1 cellular context compared by ENCODE assay signal in genomic region chr9:86354048-86354881, GRCh38.
TF ChIP-seq lines count a peak whose summit lies in the region.

TSS of gene TUT7 (minus strand) at chr9:86354410. CDS start at chr9:86353199, 1,211 bp downstream.

TF ChIP-seq in HepG2, 621 proteins besides CTCF, POLR2A, EP300 and RAD21 (continued from another document and continues in another):
- TF ChIP-seq PRDM10 (CRISPR knock-in tag; IDR thresholded peaks at IDR 0.05; ENCODE audit: low read depth) (0 out of 2 replicates have a peak, but pooled peaks have one; percentile 58), POLR2G (IDR thresholded peaks at IDR 0.05; ENCODE audit: low read depth, low read length) (peak; percentile 82), CSRNP2 (CRISPR knock-in tag; conservative IDR thresholded peaks at IDR 0.05; ENCODE audit: low read depth) (no peak), HMGXB4 (CRISPR knock-in tag; IDR thresholded peaks at IDR 0.05; ENCODE audit: borderline replicate concordance in 1 of 2, low read depth in 1 of 2) (peak; percentile 56 to 71; a peak in 3 of 4 replicates), RCOR2 (CRISPR knock-in tag; IDR thresholded peaks at IDR 0.05) (no peak; the same call in 1 of the 2 replicates), ZNF674 (CRISPR knock-in tag; IDR thresholded peaks at IDR 0.05; ENCODE audit: low read depth) (no peak; the same call in 1 of the 2 replicates), ZNF251 (CRISPR knock-in tag; IDR thresholded peaks at IDR 0.05) (0 out of 2 replicates have a peak, but pooled peaks have one; percentile 11), LBX2 (CRISPR knock-in tag; IDR thresholded peaks at IDR 0.05; ENCODE audit: borderline replicate concordance) (no peak), TEAD3 (CRISPR knock-in tag; optimal IDR thresholded peaks at IDR 0.05; ENCODE audit: borderline replicate concordance) (no peak), SETDB1 (CRISPR knock-in tag; IDR thresholded peaks at IDR 0.05; ENCODE audit: borderline replicate concordance) (no peak), ZNF761 (CRISPR knock-in tag; conservative IDR thresholded peaks at IDR 0.05) (no peak), ZNF264 (CRISPR knock-in tag; IDR thresholded peaks at IDR 0.05) (0 out of 2 replicates have a peak, but pooled peaks have one; percentile 11), YY1 (IDR thresholded peaks at IDR 0.05; ENCODE audit: insufficient read depth, insufficient replicate concordance, low read depth, low read length) (peak; percentile 76), ZNF17 (CRISPR knock-in tag; IDR thresholded peaks at IDR 0.05) (peak; percentile 83; the same call in 1 of the 2 replicates), EEA1 (CRISPR knock-in tag; IDR thresholded peaks at IDR 0.05; ENCODE audit: borderline replicate concordance) (peak; percentile 54), GMEB2 (CRISPR knock-in tag; IDR thresholded peaks at IDR 0.05; ENCODE audit: low read depth) (peak; percentile 80), PCBP2 (optimal IDR thresholded peaks at IDR 0.05; ENCODE audit: low read depth, low read length, poor library complexity, severe bottlenecking) (no peak), MXI1 (IDR thresholded peaks at IDR 0.05; ENCODE audit: borderline replicate concordance, low read depth, low read length) (peak; percentile 62; the same call in 2 of the 3 replicates), HNRNPH1 (optimal IDR thresholded peaks at IDR 0.05; ENCODE audit: low read depth, low read length) (no peak), ZNF44 (CRISPR knock-in tag; IDR thresholded peaks at IDR 0.05) (no peak), MEIS2 (CRISPR knock-in tag; IDR thresholded peaks at IDR 0.05) (peak; percentile 40; the same call in 1 of the 2 replicates), ZMAT3 (CRISPR knock-in tag; conservative IDR thresholded peaks at IDR 0.05) (peak; percentile 77; the same call in 1 of the 2 replicates), ZC3H4 (CRISPR knock-in tag; IDR thresholded peaks at IDR 0.05; ENCODE audit: borderline replicate concordance) (no peak), NFE2L2 (IDR thresholded peaks at IDR 0.05; ENCODE audit: low read length) (0 out of 2 replicates have a peak, but pooled peaks have one; percentile 4), GTF3A (CRISPR knock-in tag; conservative IDR thresholded peaks at IDR 0.05) (no peak), HHEX (CRISPR knock-in tag; IDR thresholded peaks at IDR 0.05) (no peak), BCL3 (CRISPR knock-in tag; IDR thresholded peaks at IDR 0.05) (peak; percentile 81; the same call in 1 of the 2 replicates), ZFX (CRISPR knock-in tag; IDR thresholded peaks at IDR 0.05; ENCODE audit: low read depth) (peak; percentile 69; the same call in 1 of the 2 replicates), TBX3 (IDR thresholded peaks at IDR 0.05; ENCODE audit: borderline replicate concordance) (peak; percentile 23; the same call in 1 of the 2 replicates), THAP11 (CRISPR knock-in tag; IDR thresholded peaks at IDR 0.05) (peak; percentile 87), THRA (CRISPR knock-in tag; IDR thresholded peaks at IDR 0.05; ENCODE audit: borderline replicate concordance) (no peak; the same call in 1 of the 2 replicates), SAP130 (CRISPR knock-in tag; IDR thresholded peaks at IDR 0.05; ENCODE audit: low read depth) (peak; percentile 87), KLF15 (CRISPR knock-in tag; IDR thresholded peaks at IDR 0.05; ENCODE audit: borderline replicate concordance) (no peak), PAWR (CRISPR knock-in tag; IDR thresholded peaks at IDR 0.05; ENCODE audit: borderline replicate concordance) (no peak), UBTF (CRISPR knock-in tag; IDR thresholded peaks at IDR 0.05) (peak; percentile 95), ZNF788 (CRISPR knock-in tag; IDR thresholded peaks at IDR 0.05; ENCODE audit: borderline replicate concordance) (no peak; the same call in none of the 2 replicates), FOXA3 (CRISPR knock-in tag; IDR thresholded peaks at IDR 0.05) (no peak; the same call in 1 of the 2 replicates), MEF2D (CRISPR knock-in tag; IDR thresholded peaks at IDR 0.05) (no peak), ZNF597 (CRISPR knock-in tag; IDR thresholded peaks at IDR 0.05) (no peak), MED8 (CRISPR knock-in tag; IDR thresholded peaks at IDR 0.05; ENCODE audit: insufficient replicate concordance) (peak; percentile 76), CBX5 (CRISPR knock-in tag; IDR thresholded peaks at IDR 0.05; ENCODE audit: borderline replicate concordance) (no peak), KDM4B (CRISPR knock-in tag; IDR thresholded peaks at IDR 0.05) (0 out of 2 replicates have a peak, but pooled peaks have one; percentile 18), ZNF773 (CRISPR knock-in tag; IDR thresholded peaks at IDR 0.05; ENCODE audit: borderline replicate concordance) (peak; percentile 14; the same call in 1 of the 2 replicates), ZNF232 (CRISPR knock-in tag; IDR thresholded peaks at IDR 0.05; ENCODE audit: borderline replicate concordance) (peak; percentile 36; the same call in 1 of the 2 replicates), PLRG1 (conservative IDR thresholded peaks at IDR 0.05) (no peak)
